Comparison of ENCODE assay signal across 18 cellular contexts in genomic region chr1:219732814-219733491, GRCh38.
"Had no signal": no experiment of that assay in that cellular context is flagged by ENCODE, and none has a peak within 500 bp of the region (broad histone marks: within the 10 kb centered on the region; RNA-seq: fewer than 3 reads in every experiment).

No MANE protein-coding gene starts in this region.

- DNase-seq: activated CD4-positive, alpha-beta T cell treated with anti-CD3 and anti-CD28 coated beads, Interleukin-2, amount 50 U/mL, for 4 hours; activated gamma-delta T cell; adrenal gland; effector CD4-positive, alpha-beta T cell; gastrocnemius medialis; heart left ventricle; mesenchymal stem cell; naive thymus-derived CD4-positive, alpha-beta T cell; stimulated activated CD4-positive, alpha-beta T cell treated with anti-CD3 and anti-CD28 coated beads, Interleukin-12 subunit alpha, Interleukin-12 subunit beta, amount 100 ng/mL, for 4 hours; stimulated activated CD4-positive, alpha-beta T cell treated with anti-CD3 and anti-CD28 coated beads, Interleukin-1b, Interleukin-23, amount 100 ng/mL, for 48 hours; stimulated activated naive CD8-positive, alpha-beta T cell treated with anti-CD3 and anti-CD28 coated beads, Interleukin-15, Interleukin-2, amounts not matched to agents 100 U/mL and 50 U/mL, for 24 hours; substantia nigra had no signal

- H3K9me3 Mint-ChIP-seq: activated naive CD4-positive, alpha-beta T cell treated with anti-CD3 and anti-CD28 coated beads, Interleukin-2, amount 50 U/mL, for 24 hours had no signal

- H3K4me3 ChIP-seq: adrenal gland, gastrocnemius medialis, heart left ventricle, neural progenitor cell, prostate gland, right atrium auricular region, tibial nerve, vagina had no signal

- H3K4me1 ChIP-seq: adrenal gland, gastrocnemius medialis, neural progenitor cell, prostate gland, right atrium auricular region, tibial nerve, vagina had no signal

- H3K36me3 ChIP-seq: adrenal gland, gastrocnemius medialis, heart left ventricle, neural progenitor cell, prostate gland, right atrium auricular region, tibial nerve, vagina had no signal

- H3K27ac Mint-ChIP-seq: activated naive CD4-positive, alpha-beta T cell treated with anti-CD3 and anti-CD28 coated beads, Interleukin-2, amount 50 U/mL, for 24 hours; naive thymus-derived CD4-positive, alpha-beta T cell; neural progenitor cell had no signal

- H3K9me3 ChIP-seq: adrenal gland, gastrocnemius medialis, prostate gland, right atrium auricular region, tibial nerve, vagina had no signal

- H3K36me3 Mint-ChIP-seq: activated naive CD4-positive, alpha-beta T cell treated with anti-CD3 and anti-CD28 coated beads, Interleukin-2, amount 50 U/mL, for 24 hours; naive thymus-derived CD4-positive, alpha-beta T cell; neural progenitor cell had no signal

- H3K27me3 ChIP-seq: adrenal gland, gastrocnemius medialis, heart left ventricle, neural progenitor cell, right atrium auricular region, tibial nerve, vagina had no signal

- ATAC-seq: gastrocnemius medialis; naive thymus-derived CD4-positive, alpha-beta T cell; stimulated activated naive CD8-positive, alpha-beta T cell treated with anti-CD3 and anti-CD28 coated beads, Interleukin-15, Interleukin-2, amounts not matched to agents 100 U/mL and 50 U/mL, for 24 hours had no signal
